In the genomic region with DNA sequence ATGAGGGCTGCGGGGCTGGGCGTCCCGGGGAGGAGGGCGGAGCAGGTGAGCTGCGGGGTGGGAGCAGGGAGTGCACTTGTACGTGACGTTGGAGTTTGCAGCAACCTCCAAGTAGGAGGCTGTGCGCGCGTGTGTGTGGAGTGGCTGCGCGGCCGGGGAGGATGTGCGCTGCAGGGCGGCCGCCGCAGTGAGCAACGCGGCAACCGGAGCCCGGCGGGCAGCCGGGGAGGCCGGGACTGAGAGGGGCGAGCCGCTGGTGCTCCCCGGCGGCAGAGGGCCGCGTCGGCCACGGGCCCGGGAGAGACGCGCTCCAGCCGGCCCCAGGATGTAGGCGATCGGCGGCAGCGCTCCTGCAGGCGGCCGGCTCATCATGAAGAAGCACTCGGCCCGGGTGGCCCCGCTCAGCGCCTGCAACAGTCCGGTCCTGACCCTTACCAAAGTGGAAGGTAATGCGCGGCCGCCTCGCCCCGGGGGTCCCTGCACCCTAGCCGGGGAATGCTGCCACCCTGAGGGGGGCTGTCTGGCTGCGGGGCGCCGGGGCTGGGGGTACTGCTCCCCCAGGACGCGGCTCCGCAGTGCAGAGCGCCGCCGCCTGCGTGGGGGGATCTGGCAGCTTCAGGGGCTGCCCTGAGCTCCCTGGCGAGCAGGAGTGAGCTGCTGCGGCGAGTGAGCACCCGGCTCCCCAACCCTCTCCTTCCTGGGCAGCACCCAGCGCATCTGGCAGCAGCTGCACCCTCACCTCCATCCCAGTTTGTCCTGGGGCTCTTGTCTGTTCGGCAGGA, we compare ENCODE assay signal across 8 cellular contexts.
DNase-seq lines count a peak whose midpoint lies in the region; ATAC-seq and TF ChIP-seq lines count a peak whose summit lies in the region.

No MANE protein-coding gene starts in this region.

- H3K27ac ChIP-seq in left ventricle myocardium inferior (replicated peaks), result no peak overlapping the region

- ATAC-seq in GM19455 (IDR thresholded peaks at IDR 0.05; ENCODE audit: unreplicated experiment), result peak; percentile 46

- DNase-seq in BJ (ENCODE audit: low read depth), result no peak
- peak; percentile 46 for DNase-seq in MG63
- peak; percentile 75 for DNase-seq in activated effector memory CD4-positive, alpha-beta T cell treated with anti-CD3 and anti-CD28 coated beads, Interleukin-2, amount 50 U/mL, for 16 hours
- no peak for DNase-seq in left ventricle myocardium inferior
- DNase-seq in renal cortical epithelial cell (ENCODE audit: low read depth), result peak; percentile 15
- no peak for DNase-seq in A172 (ENCODE audit: low spot score)
- no peak for DNase-seq in NCI-H1048 (lab: John Stamatoyannopoulos, UW)

- CTCF ChIA-PET in BJ (lab: Yijun Ruan, JAX), result interaction anchor here (1.1 kb wide), 1 partner anchor 8 kb away, joined by 4 read pairs; no protein-coding TSS in a partner anchor

- H3K27me3 ChIP-seq in BJ (ENCODE audit: control insufficient read depth, insufficient read depth, low read length) (peaks cover 9% of the 10 kb centered on the region), MG63 (peaks cover 11% of the 10 kb centered on the region), left ventricle myocardium inferior (ENCODE audit: low read depth) (peaks cover 80% of the 10 kb centered on the region)

- H3K36me3 ChIP-seq in BJ (ENCODE audit: control insufficient read depth, insufficient read depth, low read length) (no peaks in the 10 kb centered on the region), MG63 (no peaks in the 10 kb centered on the region), left ventricle myocardium inferior (no peaks in the 10 kb centered on the region)

- peaks cover 13% of the 10 kb centered on the region for H3K4me1 ChIP-seq in left ventricle myocardium inferior

- no peak for TF ChIP-seq CTCF in BJ (IDR thresholded peaks at IDR 0.05; ENCODE audit: insufficient read depth, low read depth, low read length)
- TF ChIP-seq CTCF in left ventricle myocardium inferior (IDR thresholded peaks at IDR 0.05; ENCODE audit: borderline replicate concordance), result no peak

- H3K9me3 ChIP-seq in MG63 (peaks cover 12% of the 10 kb centered on the region; the same call in 1 of the 2 replicates), left ventricle myocardium inferior (replicated peaks) (no peaks in the 10 kb centered on the region)

- peak overlapping the region; percentile 31 for H3K4me3 ChIP-seq in BJ (ENCODE audit: low read depth, low read length)
- peak overlapping the region; percentile 27 for H3K4me3 ChIP-seq in MG63
- H3K4me3 ChIP-seq in left ventricle myocardium inferior, result peak overlapping the region; percentile 61

- intact Hi-C loops in left ventricle myocardium inferior (cut with micrococcal nuclease), result no loop called here

- POLR2A ChIA-PET in BJ (lab: Charles Lee), result no interaction called here

Comparison
In these comparisons a context has a peak if more than half of its experiments do, and no peak if none do; other contexts are left out.
1. DNase-seq: peak in MG63 (single experiment), activated effector memory CD4-positive, alpha-beta T cell treated with anti-CD3 and anti-CD28 coated beads, Interleukin-2, amount 50 U/mL, for 16 hours (single experiment) and renal cortical epithelial cell (single experiment); none in BJ (single experiment), left ventricle myocardium inferior (single experiment), A172 (single experiment) and NCI-H1048 (single experiment).
2. Peak in every context shown above with its lines, with median percentiles within 50 percentile points of each other: H3K4me3 ChIP-seq.